ENCODE assay signal across 8 cellular contexts in genomic region chrX:153411255-153411987, GRCh38. TPM values are rescaled to one million over a fixed set of nuclear protein-coding genes. Genes with fewer than 3 reads are reported as not detected.
DNase-seq lines count a peak whose midpoint lies in the region; ATAC-seq and TF ChIP-seq lines count a peak whose summit lies in the region.

ZFP92 (plus strand) TSS chrX:153411472; CDS start chrX:153418323, 6,851 bp downstream.

- H3K27me3 Mint-ChIP-seq in CD4-positive, CD25-positive, alpha-beta regulatory T cell = peaks cover 4% of the 10 kb centered on the region
- H3K27me3 Mint-ChIP-seq in GM23338 (ENCODE audit: insufficient read depth, low read depth, poor library complexity) = peaks cover 18% of the 10 kb centered on the region

- H3K9me2 ChIP-seq in GM23338 (ENCODE audit: insufficient read depth) (no peaks in the 10 kb centered on the region), Karpas-422 (replicated peaks; ENCODE audit: insufficient read depth, low read length) (no peaks in the 10 kb centered on the region)

- no peak for TF ChIP-seq POLR2A in body of pancreas (IDR thresholded peaks at IDR 0.05)

- peaks cover 0 to 11% (median 4%) of the 10 kb centered on the region in 4 donors for H3K4me1 Mint-ChIP-seq in CD4-positive, CD25-positive, alpha-beta regulatory T cell
- peaks cover 8% of the 10 kb centered on the region for H3K4me1 Mint-ChIP-seq in GM23338

- TF ChIP-seq CTCF in GM23338 (conservative IDR thresholded peaks at IDR 0.05; ENCODE audit: low read depth in 2 of 2) (no peak), body of pancreas (IDR thresholded peaks at IDR 0.05) (no peak), left lung (IDR thresholded peaks at IDR 0.05) (no peak)

- intact Hi-C loops in body of pancreas (cut with DNase I) (no loop called here), left lung (cut with DNase I) (no loop called here)

- H3K9me3 Mint-ChIP-seq in CD4-positive, CD25-positive, alpha-beta regulatory T cell = no peaks in the 10 kb centered on the region
- H3K9me3 Mint-ChIP-seq in GM23338 = no peaks in the 10 kb centered on the region

- no peak within 1 kb of the TSS for H3K4me3 ChIP-seq in CD4-positive, CD25-positive, alpha-beta regulatory T cell (ENCODE audit: low read depth, low read length)
- peak within 1 kb of the TSS; percentile 53 for H3K4me3 ChIP-seq in GM23338
- H3K4me3 ChIP-seq in SK-N-MC = peak within 1 kb of the TSS; percentile 78
- H3K4me3 ChIP-seq in body of pancreas = no peak within 1 kb of the TSS
- H3K4me3 ChIP-seq in left lung = peak within 1 kb of the TSS; percentile 43 to 52
- H3K4me3 ChIP-seq in Karpas-422 (ENCODE audit: low read length) = no peak within 1 kb of the TSS

- H3K4me2 ChIP-seq in GM23338 (peak within 1 kb of the TSS; percentile 75), Karpas-422 (ENCODE audit: low read depth, low read length, poor library complexity, severe bottlenecking) (no peak within 1 kb of the TSS)

- no peaks in the 10 kb centered on the region for H3K9me3 ChIP-seq in CD4-positive, CD25-positive, alpha-beta regulatory T cell (ENCODE audit: control insufficient read depth in 2 of 2, low read length in 2 of 2)
- H3K9me3 ChIP-seq in SK-N-MC (ENCODE audit: low read depth, low read length) (no peaks in the 10 kb centered on the region), body of pancreas (no peaks in the 10 kb centered on the region), left lung (no peaks in the 10 kb centered on the region), Karpas-422 (ENCODE audit: low read length) (no peaks in the 10 kb centered on the region)

- H3F3A ChIP-seq in GM23338 (replicated peaks; ENCODE audit: low read depth) = no peaks in the 10 kb centered on the region

- peak within 1 kb of the TSS in 1 of 3 donors; percentile 89 for H3K27ac Mint-ChIP-seq in CD4-positive, CD25-positive, alpha-beta regulatory T cell
- H3K27ac Mint-ChIP-seq in GM23338 = no peak within 1 kb of the TSS

- peak within 1 kb of the TSS; percentile 64 for H3K9ac ChIP-seq in SK-N-MC (ENCODE audit: insufficient read length)
- no peak within 1 kb of the TSS for H3K9ac ChIP-seq in Karpas-422 (ENCODE audit: low read length)

- peak; percentile 2 to 19 (median 18) for DNase-seq in CD4-positive, CD25-positive, alpha-beta regulatory T cell
- DNase-seq in GM23338 (ENCODE audit: low spot score) = peak; percentile 19
- no peak for DNase-seq in SK-N-MC (ENCODE audit: low read depth, low spot score)
- DNase-seq in body of pancreas = peak in 3 of 4 donors; percentile 12 to 30 (median 13)
- DNase-seq in left lung = peak in 1 of 2 donors; percentile 85
- DNase-seq in stimulated activated CD8-positive, alpha-beta memory T cell treated with anti-CD3 and anti-CD28 coated beads, Interleukin-2, amount 100 ng/mL, for 48 hours (ENCODE audit: low read depth in 2 of 2) = peak; percentile 5 to 20
- DNase-seq in Karpas-422 = no peak
- no peak for DNase-seq in NCI-H187 treated with DMSO at 0.1 percent for 48 hours (lab: John Stamatoyannopoulos, UW)

- WGBS in body of pancreas, 2 donors = 5% methylated on average over 17 of the region's 75 CpGs; no CpG with 5 or more reads in 1 of the 2 donors

- no peak within 1 kb of the TSS for H3K27ac ChIP-seq in CD4-positive, CD25-positive, alpha-beta regulatory T cell (ENCODE audit: insufficient read depth, low read length, poor library complexity, severe bottlenecking)
- H3K27ac ChIP-seq in GM23338 (ENCODE audit: low read depth) (no peak within 1 kb of the TSS), SK-N-MC (no peak within 1 kb of the TSS), body of pancreas (no peak within 1 kb of the TSS), left lung (no peak within 1 kb of the TSS), Karpas-422 (ENCODE audit: low read length) (no peak within 1 kb of the TSS)

- H4K20me1 ChIP-seq in GM23338 (replicated peaks; ENCODE audit: insufficient read depth) = no peaks in the 10 kb centered on the region
- H4K20me1 ChIP-seq in Karpas-422 (ENCODE audit: insufficient read depth, low read depth, low read length) = no peaks in the 10 kb centered on the region

- no peaks in the 10 kb centered on the region for H3K27me3 ChIP-seq in CD4-positive, CD25-positive, alpha-beta regulatory T cell (ENCODE audit: control insufficient read depth, insufficient read depth, low read length)
- H3K27me3 ChIP-seq in GM23338 (ENCODE audit: insufficient read depth) (peaks cover 19% of the 10 kb centered on the region; the same call in 1 of the 2 replicates), body of pancreas (no peaks in the 10 kb centered on the region), left lung (no peaks in the 10 kb centered on the region), Karpas-422 (ENCODE audit: low read length) (no peaks in the 10 kb centered on the region)

- H3K4me1 ChIP-seq in CD4-positive, CD25-positive, alpha-beta regulatory T cell (ENCODE audit: control insufficient read depth, insufficient read depth, low read length, poor library complexity, severe bottlenecking) = peaks cover 7% of the 10 kb centered on the region
- no peaks in the 10 kb centered on the region for H3K4me1 ChIP-seq in GM23338 (ENCODE audit: insufficient read depth)
- peaks cover 8% of the 10 kb centered on the region for H3K4me1 ChIP-seq in body of pancreas
- H3K4me1 ChIP-seq in left lung = peaks cover 0 to 8% of the 10 kb centered on the region in 2 donors
- peaks cover 2% of the 10 kb centered on the region for H3K4me1 ChIP-seq in Karpas-422 (ENCODE audit: low read length)

- H3K79me2 ChIP-seq in GM23338 (replicated peaks; ENCODE audit: insufficient read depth) = no peaks in the 10 kb centered on the region
- no peaks in the 10 kb centered on the region for H3K79me2 ChIP-seq in Karpas-422 (ENCODE audit: low read length)

- H3K4me3 Mint-ChIP-seq in CD4-positive, CD25-positive, alpha-beta regulatory T cell = peak within 1 kb of the TSS in 3 of 4 donors; percentile 74 to 86 (median 82)
- peak within 1 kb of the TSS; percentile 72 for H3K4me3 Mint-ChIP-seq in GM23338

- peak; percentile 28 to 48 for ATAC-seq in CD4-positive, CD25-positive, alpha-beta regulatory T cell (ENCODE audit: low read depth in 2 of 2)
- ATAC-seq in GM23338 = peak; percentile 61
- ATAC-seq in body of pancreas = peak; percentile 54
- ATAC-seq in left lung = peak; percentile 83

- no peaks in the 10 kb centered on the region for H3K36me3 Mint-ChIP-seq in CD4-positive, CD25-positive, alpha-beta regulatory T cell
- no peaks in the 10 kb centered on the region for H3K36me3 Mint-ChIP-seq in GM23338 (ENCODE audit: low read depth)

- H3K36me3 ChIP-seq in CD4-positive, CD25-positive, alpha-beta regulatory T cell (ENCODE audit: control insufficient read depth, insufficient read depth, low read length) = no peaks in the 10 kb centered on the region
- H3K36me3 ChIP-seq in GM23338 (ENCODE audit: insufficient read depth) = no peaks in the 10 kb centered on the region
- H3K36me3 ChIP-seq in SK-N-MC (ENCODE audit: insufficient read depth, low read length) = no peaks in the 10 kb centered on the region
- no peaks in the 10 kb centered on the region for H3K36me3 ChIP-seq in body of pancreas (replicated peaks in 1 of 2; ENCODE audit: insufficient read depth in 1 of 2, low read depth in 2 of 2)
- H3K36me3 ChIP-seq in left lung = no peaks in the 10 kb centered on the region
- H3K36me3 ChIP-seq in Karpas-422 (ENCODE audit: insufficient read depth, low read length) = no peaks in the 10 kb centered on the region

- peak within 1 kb of the TSS; percentile 38 for H2AFZ ChIP-seq in GM23338
- no peak within 1 kb of the TSS for H2AFZ ChIP-seq in Karpas-422 (ENCODE audit: low read length)

TF ChIP-seq in GM23338, 12 proteins besides CTCF, POLR2A, EP300 and RAD21:
- no peak for TF ChIP-seq ETS1 (IDR thresholded peaks at IDR 0.05)

RNA-seq across cellular contexts. Expression of gene ZFP92, which starts in this region (rescaled TPM):
- total RNA-seq in CD4-positive, CD25-positive, alpha-beta regulatory T cell = 0.22 TPM
- polyA plus RNA-seq in CD4-positive, CD25-positive, alpha-beta regulatory T cell = under 1 TPM in 3 of 4 donors, not detected in 1; 0.03 to 0.14 (median 0.06) TPM
- total RNA-seq in GM23338 (2014; rRNA removed; shearing (Covaris generic)) = 0.27 and 0.52 TPM in 2 replicates
- 0.05 TPM in 2 replicates for polyA plus RNA-seq in GM23338 (2016; fragmentation: Nextera tagmentation; extraction: Ambion mirVana)
- total RNA-seq in body of pancreas (under 1 TPM; 0.33 to 0.78 TPM), left lung (1 to 10 TPM; 2.8 to 2.9 TPM)
- not detected in 2 replicates for total RNA-seq in Karpas-422 (2014; rRNA removed; shearing (Covaris generic); ENCODE audit: low replicate concordance)

Comparison
In these comparisons a context has a peak if more than half of its experiments do, and no peak if none do; other contexts are left out.
1. Peak in DNase-seq and ATAC-seq in CD4-positive, CD25-positive, alpha-beta regulatory T cell; RNA of the gene not detected or under 1 TPM.
2. Peak in DNase-seq, ATAC-seq, H3K4me3 ChIP-seq and H3K4me2 ChIP-seq in GM23338; RNA of the gene not detected or under 1 TPM.
3. Peak in DNase-seq and ATAC-seq in body of pancreas; RNA of the gene not detected or under 1 TPM.
4. DNase-seq: peak in stimulated activated CD8-positive, alpha-beta memory T cell treated with anti-CD3 and anti-CD28 coated beads, Interleukin-2, amount 100 ng/mL, for 48 hours (2 of 2); none in SK-N-MC (single experiment), Karpas-422 (single experiment) and NCI-H187 treated with DMSO at 0.1 percent for 48 hours (single experiment).
5. H3K4me3 ChIP-seq: peak in SK-N-MC (single experiment) and left lung (2 of 2); none in CD4-positive, CD25-positive, alpha-beta regulatory T cell (single experiment), body of pancreas (0 of 2) and Karpas-422 (single experiment).
6. Peak in every context shown above with its lines, with median percentiles within 50 percentile points of each other: ATAC-seq.